11 cellular contexts compared by ENCODE assay signal in the genomic region with DNA sequence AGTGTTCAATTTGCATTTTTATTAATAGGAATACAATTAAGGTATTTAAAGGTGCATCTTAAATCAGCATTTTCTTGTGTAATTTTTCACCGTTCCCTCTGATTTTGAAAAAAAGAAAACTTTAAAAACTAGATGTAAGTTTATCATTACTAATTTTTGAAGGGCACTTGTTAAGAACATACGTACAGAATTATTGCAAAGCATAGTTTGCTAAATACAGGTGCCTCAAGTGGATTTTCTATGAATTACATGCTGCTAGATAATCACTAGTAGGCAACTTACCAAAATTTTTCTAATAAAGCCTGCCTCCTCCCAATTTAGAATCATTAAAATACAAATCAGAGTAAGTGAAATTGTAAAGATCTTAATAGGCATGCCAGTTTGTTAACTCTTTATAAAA. TPM values are rescaled to one million over a fixed set of nuclear protein-coding genes. Genes with fewer than 3 reads are reported as not detected.
A peak's percentile ranks its signal among the peaks of the same experiment; 100 is the strongest.
DNase-seq lines count a peak whose midpoint lies in the region; ATAC-seq and TF ChIP-seq lines count a peak whose summit lies in the region.
"Had no signal": no experiment of that assay in that cellular context is flagged by ENCODE, and none has a peak within 500 bp of the region (broad histone marks: within the 10 kb centered on the region; RNA-seq: fewer than 3 reads in every experiment).

No MANE protein-coding gene starts in this region.

- DNase-seq in DMS 273 (lab: John Stamatoyannopoulos, UW; ENCODE audit: unreplicated experiment): peak; percentile 38
- no peak for DNase-seq in DMS 273 treated with DMSO at 0.1 percent for 48 hours (lab: John Stamatoyannopoulos, UW)
- peak; percentile 1 for DNase-seq in SK-N-DZ (ENCODE audit: low spot score)
- no peak for DNase-seq in mesothelial cell of epicardium (ENCODE audit: low spot score in 2 of 2, unreplicated experiment in 2 of 2)
- DNase-seq in T1000 (lab: John Stamatoyannopoulos, UW): no peak
- no peak for DNase-seq in HCEC 1CT
- DNase-seq in NCI-H1694 treated with DMSO at 0.1 percent for 48 hours (lab: John Stamatoyannopoulos, UW): no peak
- DNase-seq: 8988T; activated CD4-positive, alpha-beta memory T cell treated with anti-CD3 and anti-CD28 coated beads, Interleukin-2, amount 10 ng/mL, durations not matched to agents 7 days and 5 days; naive B cell had no signal

- no peaks in the 10 kb centered on the region for H3K36me3 Mint-ChIP-seq in mesothelial cell of epicardium
- H3K36me3 Mint-ChIP-seq: naive B cell had no signal

- TF ChIP-seq CTCF in mesothelial cell of epicardium (IDR thresholded peaks at IDR 0.05; ENCODE audit: unreplicated experiment): peak; percentile 71

- peak; percentile 62 for ATAC-seq in GM21381 (IDR thresholded peaks at IDR 0.05; ENCODE audit: unreplicated experiment)

- peaks cover 6% of the 10 kb centered on the region for H3K27me3 Mint-ChIP-seq in mesothelial cell of epicardium (ENCODE audit: low read depth)
- H3K27me3 Mint-ChIP-seq: activated CD4-positive, alpha-beta memory T cell treated with anti-CD3 and anti-CD28 coated beads, Interleukin-2, amount 10 ng/mL, durations not matched to agents 7 days and 5 days; naive B cell had no signal

- H3K4me3 Mint-ChIP-seq in mesothelial cell of epicardium: no peak overlapping the region
- H3K4me3 Mint-ChIP-seq: activated CD4-positive, alpha-beta memory T cell treated with anti-CD3 and anti-CD28 coated beads, Interleukin-2, amount 10 ng/mL, durations not matched to agents 7 days and 5 days; naive B cell had no signal

- H3K27ac Mint-ChIP-seq in mesothelial cell of epicardium: no peak overlapping the region
- H3K27ac Mint-ChIP-seq: activated CD4-positive, alpha-beta memory T cell treated with anti-CD3 and anti-CD28 coated beads, Interleukin-2, amount 10 ng/mL, durations not matched to agents 7 days and 5 days; naive B cell had no signal

- H3K9me3 Mint-ChIP-seq in mesothelial cell of epicardium: no peaks in the 10 kb centered on the region
- H3K9me3 Mint-ChIP-seq: activated CD4-positive, alpha-beta memory T cell treated with anti-CD3 and anti-CD28 coated beads, Interleukin-2, amount 10 ng/mL, durations not matched to agents 7 days and 5 days; naive B cell had no signal

- H3K4me1 Mint-ChIP-seq in mesothelial cell of epicardium: no peaks in the 10 kb centered on the region

RNA-seq across cellular contexts. Expression of a gene that starts 8.5 kb away (rescaled TPM):
- polyA plus RNA-seq in SK-N-DZ (2014; cell fraction: cytosol; rRNA removed): 9.6 and 12.6 TPM in 2 replicates
- 10.6 and 11.3 TPM in 2 replicates for polyA plus RNA-seq in SK-N-DZ (2014; cell fraction: nucleus; rRNA removed)
- total RNA-seq in mesothelial cell of epicardium: 9.1 to 11.2 TPM (median 10.8 TPM) in 3 replicates

Comparison
In these comparisons a context has a peak if more than half of its experiments do, and no peak if none do; other contexts are left out.
1. DNase-seq: peak in DMS 273 (single experiment) and SK-N-DZ (single experiment); none in DMS 273 treated with DMSO at 0.1 percent for 48 hours (single experiment), mesothelial cell of epicardium (0 of 2), T1000 (single experiment), HCEC 1CT (single experiment) and NCI-H1694 treated with DMSO at 0.1 percent for 48 hours (single experiment).